In genomic region chr10:103793920-103794883, GRCh38 we compare ENCODE assay signal across 1 cellular context.
TF ChIP-seq lines count a peak whose summit lies in the region.

No MANE protein-coding gene starts in this region.

TF ChIP-seq in HepG2, 621 proteins besides CTCF, POLR2A, EP300 and RAD21 (continued from another document and continues in another):
- TF ChIP-seq ZNF503 (CRISPR knock-in tag; IDR thresholded peaks at IDR 0.05): peak; percentile 97
- TF ChIP-seq ZBTB43 (CRISPR knock-in tag; conservative IDR thresholded peaks at IDR 0.05): peak; percentile 90
- TF ChIP-seq ZNF639 (CRISPR knock-in tag; conservative IDR thresholded peaks at IDR 0.05): no peak
- peak; percentile 99; the same call in 1 of the 2 replicates for TF ChIP-seq CBX5 (CRISPR knock-in tag; IDR thresholded peaks at IDR 0.05; ENCODE audit: borderline replicate concordance)
- no peak for TF ChIP-seq CENPT (CRISPR knock-in tag; IDR thresholded peaks at IDR 0.05; ENCODE audit: low read depth)
- TF ChIP-seq ISL2 (CRISPR knock-in tag; IDR thresholded peaks at IDR 0.05): peak; percentile 99
- peak; percentile 96 for TF ChIP-seq SOX5 (CRISPR knock-in tag; IDR thresholded peaks at IDR 0.05; ENCODE audit: borderline replicate concordance)
- TF ChIP-seq ETV5 (CRISPR knock-in tag; IDR thresholded peaks at IDR 0.05; ENCODE audit: borderline replicate concordance): peak; percentile 100
- TF ChIP-seq TCF12 (IDR thresholded peaks at IDR 0.05): no peak
- peak; percentile 94 for TF ChIP-seq TCF12 (CRISPR knock-in tag; IDR thresholded peaks at IDR 0.05)
- peak in 1 of 2 experiments; percentile 81; a peak in 2 of 4 replicates for TF ChIP-seq REST (IDR thresholded peaks at IDR 0.05; ENCODE audit: borderline replicate concordance in 1 of 2, low read depth in 1 of 2, low read length in 2 of 2)
- no peak for TF ChIP-seq SETDB1 (CRISPR knock-in tag; IDR thresholded peaks at IDR 0.05; ENCODE audit: borderline replicate concordance)
- TF ChIP-seq ZNF546 (CRISPR knock-in tag; conservative IDR thresholded peaks at IDR 0.05): peak; percentile 73; the same call in 1 of the 2 replicates
- peak; percentile 85 for TF ChIP-seq AHR (CRISPR knock-in tag; IDR thresholded peaks at IDR 0.05)
- peak; percentile 97 for TF ChIP-seq CEBPG (CRISPR knock-in tag; IDR thresholded peaks at IDR 0.05)
- no peak for TF ChIP-seq MATR3 (CRISPR knock-in tag; IDR thresholded peaks at IDR 0.05)
- TF ChIP-seq CCAR2 (optimal IDR thresholded peaks at IDR 0.05; ENCODE audit: low read depth, low read length): no peak
- TF ChIP-seq ZNF337 (CRISPR knock-in tag; IDR thresholded peaks at IDR 0.05; ENCODE audit: borderline replicate concordance, low read depth): no peak
- TF ChIP-seq ZNF232 (CRISPR knock-in tag; IDR thresholded peaks at IDR 0.05; ENCODE audit: borderline replicate concordance): peak; percentile 80
- no peak for TF ChIP-seq HNRNPK (IDR thresholded peaks at IDR 0.05; ENCODE audit: low read depth, low read length, poor library complexity, severe bottlenecking)
- no peak; the same call in 1 of the 2 replicates for TF ChIP-seq MAF1 (CRISPR knock-in tag; IDR thresholded peaks at IDR 0.05; ENCODE audit: borderline replicate concordance)
- TF ChIP-seq MXI1 (IDR thresholded peaks at IDR 0.05; ENCODE audit: borderline replicate concordance, low read depth, low read length): peak; percentile 86; the same call in 2 of the 3 replicates
- TF ChIP-seq XBP1 (CRISPR knock-in tag; IDR thresholded peaks at IDR 0.05): no peak
- TF ChIP-seq CHD2 (IDR thresholded peaks at IDR 0.05; ENCODE audit: low read depth, low read length): no peak
- peak; percentile 80 for TF ChIP-seq ZNF281 (CRISPR knock-in tag; IDR thresholded peaks at IDR 0.05; ENCODE audit: borderline replicate concordance)
- peak; percentile 55; the same call in 1 of the 2 replicates for TF ChIP-seq ZNF629 (CRISPR knock-in tag; conservative IDR thresholded peaks at IDR 0.05)
- TF ChIP-seq RFX1 (IDR thresholded peaks at IDR 0.05): no peak
- TF ChIP-seq FOXP1 (IDR thresholded peaks at IDR 0.05): no peak
- TF ChIP-seq FOXP1 (CRISPR knock-in tag; IDR thresholded peaks at IDR 0.05): peak; percentile 88
- TF ChIP-seq ZNF549 (CRISPR knock-in tag; IDR thresholded peaks at IDR 0.05): no peak
- TF ChIP-seq ONECUT2 (CRISPR knock-in tag; IDR thresholded peaks at IDR 0.05): peak; percentile 79
- peak; percentile 98 for TF ChIP-seq FOXO1 (CRISPR knock-in tag; IDR thresholded peaks at IDR 0.05)
- TF ChIP-seq DDIT3 (CRISPR knock-in tag; IDR thresholded peaks at IDR 0.05): no peak
- peak; percentile 90 for TF ChIP-seq ZNF574 (CRISPR knock-in tag; IDR thresholded peaks at IDR 0.05)
- no peak for TF ChIP-seq NKX3-1 (CRISPR knock-in tag; IDR thresholded peaks at IDR 0.05)
- TF ChIP-seq ZFP82 (CRISPR knock-in tag; IDR thresholded peaks at IDR 0.05; ENCODE audit: borderline replicate concordance): no peak
- TF ChIP-seq HES4 (CRISPR knock-in tag; IDR thresholded peaks at IDR 0.05; ENCODE audit: borderline replicate concordance): no peak
- TF ChIP-seq ZNF510 (CRISPR knock-in tag; IDR thresholded peaks at IDR 0.05; ENCODE audit: low read depth): no peak
- TF ChIP-seq HOXA7 (CRISPR knock-in tag; IDR thresholded peaks at IDR 0.05): no peak
- peak; percentile 50; the same call in 1 of the 2 replicates for TF ChIP-seq DRAP1 (CRISPR knock-in tag; IDR thresholded peaks at IDR 0.05)
- TF ChIP-seq ZNF746 (CRISPR knock-in tag; IDR thresholded peaks at IDR 0.05): peak; percentile 90; the same call in 1 of the 2 replicates
- no peak for TF ChIP-seq KAT2B (IDR thresholded peaks at IDR 0.05; ENCODE audit: borderline replicate concordance, low read depth, low read length)
- peak; percentile 83; the same call in 1 of the 2 replicates for TF ChIP-seq STAT6 (CRISPR knock-in tag; IDR thresholded peaks at IDR 0.05; ENCODE audit: borderline replicate concordance)
- TF ChIP-seq SIN3B (IDR thresholded peaks at IDR 0.05; ENCODE audit: low read length): no peak
- TF ChIP-seq PLRG1 (conservative IDR thresholded peaks at IDR 0.05): no peak
- peak in 1 of 2 experiments; percentile 79; a peak in 2 of 4 replicates for TF ChIP-seq ATF4 (CRISPR knock-in tag; IDR thresholded peaks at IDR 0.05)
- peak; percentile 95 for TF ChIP-seq DMAP1 (CRISPR knock-in tag; IDR thresholded peaks at IDR 0.05)
- no peak for TF ChIP-seq SCMH1 (CRISPR knock-in tag; IDR thresholded peaks at IDR 0.05; ENCODE audit: borderline replicate concordance)
